19 cellular contexts compared by ENCODE assay signal in the genomic region with DNA sequence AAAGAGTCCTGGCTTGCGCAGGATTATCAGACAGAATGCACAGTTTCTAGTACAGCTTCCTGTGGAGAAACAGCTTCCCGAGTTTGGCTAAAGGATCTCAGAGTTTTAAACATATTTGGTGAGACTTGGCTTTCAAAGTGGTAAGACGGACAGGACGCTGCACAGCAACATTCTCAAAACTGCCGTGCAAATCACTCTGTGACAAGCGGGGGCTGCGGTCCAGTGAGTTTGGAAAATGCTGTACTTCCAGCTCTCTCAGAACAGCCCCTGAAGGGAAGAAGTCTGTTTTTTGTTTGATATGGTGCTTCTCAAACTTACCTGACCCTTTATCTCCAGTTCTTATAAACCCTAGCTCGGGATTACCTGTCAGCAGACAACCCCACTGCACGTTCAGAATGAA. TPM values are rescaled to one million over a fixed set of nuclear protein-coding genes. Genes with fewer than 3 reads are reported as not detected.
DNase-seq lines count a peak whose midpoint lies in the region; ATAC-seq and TF ChIP-seq lines count a peak whose summit lies in the region.
"Had no signal": no experiment of that assay in that cellular context is flagged by ENCODE, and none has a peak within 500 bp of the region (broad histone marks: within the 10 kb centered on the region; RNA-seq: fewer than 3 reads in every experiment).

No MANE protein-coding gene starts in this region.

- intact Hi-C loops in esophagus muscularis mucosa (cut with DNase I), result no loop called here
- intact Hi-C loops in uterus (cut with DNase I; ENCODE audit: low total_unique reads), result no loop called here
- intact Hi-C loops in gastrocnemius medialis (cut with DNase I; ENCODE audit: low total_unique reads), result no loop called here
- intact Hi-C loops in mammary epithelial cell (cut with micrococcal nuclease), result no loop called here

- no TSS peak for BruUV-seq in mammary epithelial cell (replicated peaks; lab: Mats Ljungman, UMichigan)

- H3K4me2 ChIP-seq in parathyroid adenoma (ENCODE audit: low read length), result peak overlapping the region; percentile 52
- no peak overlapping the region for H3K4me2 ChIP-seq in mammary epithelial cell (ENCODE audit: insufficient read depth, low read depth, low read length)
- H3K4me2 ChIP-seq: A549 had no signal

- CTCF ChIA-PET in mammary epithelial cell (lab: Charles Lee; ENCODE audit: low non-redundant PET), result no interaction called here

- no peak overlapping the region for H3K9ac ChIP-seq in parathyroid adenoma
- H3K9ac ChIP-seq in mammary epithelial cell (ENCODE audit: insufficient read depth, low read length), result no peak overlapping the region
- no peak overlapping the region for H3K9ac ChIP-seq in endodermal cell (ENCODE audit: extremely low read depth, low read length, poor library complexity, severe bottlenecking)

- TF ChIP-seq CTCF in esophagus muscularis mucosa (IDR thresholded peaks at IDR 0.05) (no peak), parathyroid adenoma (IDR thresholded peaks at IDR 0.05) (no peak), uterus (IDR thresholded peaks at IDR 0.05) (no peak), gastrocnemius medialis (IDR thresholded peaks at IDR 0.05 in 4 of 5, conservative IDR thresholded peaks at IDR 0.05 in 1 of 5) (no peak), mammary epithelial cell (conservative IDR thresholded peaks at IDR 0.05 in 1 of 2, IDR thresholded peaks at IDR 0.05 in 1 of 2; ENCODE audit: extremely low read depth in 1 of 2, insufficient read depth in 1 of 2, low read depth in 1 of 2, low read length in 2 of 2) (no peak), endodermal cell (conservative IDR thresholded peaks at IDR 0.05) (no peak)

- H3K36me3 ChIP-seq in esophagus muscularis mucosa (no peaks in the 10 kb centered on the region), parathyroid adenoma (ENCODE audit: control insufficient read depth, insufficient read depth, low read length) (no peaks in the 10 kb centered on the region), uterus (no peaks in the 10 kb centered on the region), gastrocnemius medialis (no peaks in the 10 kb centered on the region), mammary epithelial cell (ENCODE audit: insufficient read depth, low read length) (no peaks in the 10 kb centered on the region), endodermal cell (ENCODE audit: control insufficient read depth, insufficient read depth, low read length) (peaks cover 29% of the 10 kb centered on the region)
- H3K36me3 ChIP-seq: BE2C had no signal

- no peak for DNase-seq in esophagus muscularis mucosa (ENCODE audit: extremely low spot score)
- DNase-seq in mesenteric fat pad (ENCODE audit: low spot score), result peak; percentile 67
- peak; percentile 43 to 60 for DNase-seq in uterus
- no peak for DNase-seq in gastrocnemius medialis
- no peak for DNase-seq in mammary epithelial cell
- DNase-seq in OCI-M2 (lab: John Stamatoyannopoulos, UW; ENCODE audit: unreplicated experiment), result no peak
- DNase-seq in endodermal cell, result no peak
- DNase-seq: BE2C; CD4-positive, alpha-beta memory T cell; DMS153; DMS79 treated with DMSO at 0.1 percent for 48 hours; EL; GOT3; H9 had no signal

- no peak overlapping the region for H2AFZ ChIP-seq in parathyroid adenoma
- no peak overlapping the region for H2AFZ ChIP-seq in mammary epithelial cell (ENCODE audit: low read depth, low read length)

- H3K79me2 ChIP-seq in parathyroid adenoma, result peaks cover 3% of the 10 kb centered on the region
- H3K79me2 ChIP-seq in mammary epithelial cell (ENCODE audit: insufficient read depth, low read length), result no peaks in the 10 kb centered on the region

- no peaks in the 10 kb centered on the region for H4K20me1 ChIP-seq in mammary epithelial cell (ENCODE audit: insufficient read depth, low read length)

- H3K4me3 Mint-ChIP-seq in endodermal cell, result no peak overlapping the region
- H3K4me3 Mint-ChIP-seq: CD4-positive, alpha-beta memory T cell; H9 had no signal

- H3K27ac ChIP-seq in esophagus muscularis mucosa (replicated peaks in 1 of 4), result peak overlapping the region; percentile 16 to 69 (median 36)
- H3K27ac ChIP-seq in parathyroid adenoma, result peak overlapping the region; percentile 95
- peak overlapping the region; percentile 77 to 87 for H3K27ac ChIP-seq in uterus
- H3K27ac ChIP-seq in gastrocnemius medialis, result no peak overlapping the region
- H3K27ac ChIP-seq in mammary epithelial cell (ENCODE audit: insufficient read depth, low read depth, low read length), result no peak overlapping the region
- H3K27ac ChIP-seq in endodermal cell (ENCODE audit: low read depth, low read length), result no peak overlapping the region
- H3K27ac ChIP-seq: A549, C4-2B had no signal

- TF ChIP-seq POLR2A in esophagus muscularis mucosa (IDR thresholded peaks at IDR 0.05; ENCODE audit: low read depth), result no peak
- TF ChIP-seq POLR2A in uterus (IDR thresholded peaks at IDR 0.05), result no peak
- TF ChIP-seq POLR2A in gastrocnemius medialis (IDR thresholded peaks at IDR 0.05), result no peak

- in situ Hi-C loops in gastrocnemius medialis (cut with MboI; ENCODE audit: low sequenced_read_pairs in 4 of 4), result no loop called here
- in situ Hi-C loops in mammary epithelial cell (cut with MboI; ENCODE audit: low sequenced_read_pairs in 2 of 2), result no loop called here

- dilution Hi-C loops in mammary epithelial cell (cut with HindIII; ENCODE audit: low sequenced_read_pairs), result no loop called here

- no peak for ATAC-seq in gastrocnemius medialis
- ATAC-seq: A549, HepG2 had no signal

- no peaks in the 10 kb centered on the region for H3K36me3 Mint-ChIP-seq in endodermal cell (ENCODE audit: low read depth)
- H3K36me3 Mint-ChIP-seq: CD4-positive, alpha-beta memory T cell had no signal

- H3K9me3 Mint-ChIP-seq in endodermal cell, result no peaks in the 10 kb centered on the region
- H3K9me3 Mint-ChIP-seq: H9 had no signal

- H3K4me3 ChIP-seq in esophagus muscularis mucosa (no peak overlapping the region), parathyroid adenoma (ENCODE audit: low read depth, low read length) (peak overlapping the region; percentile 6), uterus (no peak overlapping the region), gastrocnemius medialis (no peak overlapping the region), mammary epithelial cell (replicated peaks in 1 of 3; ENCODE audit: insufficient read depth in 1 of 3, low read depth in 2 of 3, low read length in 3 of 3) (no peak overlapping the region), endodermal cell (ENCODE audit: low read length) (no peak overlapping the region)
- H3K4me3 ChIP-seq: A549 had no signal

- H3K9me3 ChIP-seq in esophagus muscularis mucosa (no peaks in the 10 kb centered on the region), parathyroid adenoma (ENCODE audit: control insufficient read depth, low read length) (no peaks in the 10 kb centered on the region), uterus (no peaks in the 10 kb centered on the region), gastrocnemius medialis (no peaks in the 10 kb centered on the region), mammary epithelial cell (replicated peaks; ENCODE audit: insufficient read depth, low read length) (no peaks in the 10 kb centered on the region), endodermal cell (ENCODE audit: control insufficient read depth, low read length) (no peaks in the 10 kb centered on the region)
- H3K9me3 ChIP-seq: A549, BE2C had no signal

- no peak overlapping the region for H3K27ac Mint-ChIP-seq in endodermal cell
- H3K27ac Mint-ChIP-seq: CD4-positive, alpha-beta memory T cell had no signal

- H3K4me1 ChIP-seq in esophagus muscularis mucosa, result peaks cover 0 to 39% (median 30%) of the 10 kb centered on the region in 4 donors
- peaks cover 34% of the 10 kb centered on the region for H3K4me1 ChIP-seq in parathyroid adenoma
- peaks cover 0 to 9% of the 10 kb centered on the region in 2 donors for H3K4me1 ChIP-seq in uterus
- H3K4me1 ChIP-seq in gastrocnemius medialis, result no peaks in the 10 kb centered on the region
- no peaks in the 10 kb centered on the region for H3K4me1 ChIP-seq in mammary epithelial cell (ENCODE audit: insufficient read depth, low read length)
- no peaks in the 10 kb centered on the region for H3K4me1 ChIP-seq in endodermal cell (ENCODE audit: control insufficient read depth, insufficient read depth, low read length)
- H3K4me1 ChIP-seq: A549, BE2C had no signal

- TF ChIP-seq EP300 in esophagus muscularis mucosa (IDR thresholded peaks at IDR 0.05), result no peak

- 90% methylated on average over 9 of the region's 9 CpGs for WGBS in esophagus muscularis mucosa
- 68% methylated on average over 9 of the region's 9 CpGs for WGBS in mammary epithelial cell (ENCODE audit: low coverage, missing lambda C conversion rate)
- WGBS in endodermal cell (ENCODE audit: insufficient coverage in 1 of 2, insufficient read length in 1 of 2), 2 experiments, result 92 to 97% methylated on average over 7 to 9 of the region's 9 CpGs

- peaks cover 15% of the 10 kb centered on the region for H3K4me1 Mint-ChIP-seq in endodermal cell
- H3K4me1 Mint-ChIP-seq: CD4-positive, alpha-beta memory T cell had no signal

- no peaks in the 10 kb centered on the region for H3K27me3 Mint-ChIP-seq in endodermal cell (ENCODE audit: insufficient read depth)

- H3K27me3 ChIP-seq in esophagus muscularis mucosa (no peaks in the 10 kb centered on the region), parathyroid adenoma (ENCODE audit: control insufficient read depth, insufficient read depth, low read length) (no peaks in the 10 kb centered on the region), uterus (no peaks in the 10 kb centered on the region), gastrocnemius medialis (no peaks in the 10 kb centered on the region), mammary epithelial cell (ENCODE audit: insufficient read depth, low read length) (peaks cover 3% of the 10 kb centered on the region), endodermal cell (ENCODE audit: control insufficient read depth, insufficient read depth, low read length, poor library complexity, severe bottlenecking) (no peaks in the 10 kb centered on the region)

RNA-seq across cellular contexts. Expression of a gene that starts 18.1 kb away (rescaled TPM):
- 10 to 100 TPM in 2 of 4 donors, 1 to 10 TPM in 2; 4.6 to 13.7 (median 9.7) TPM for total RNA-seq in esophagus muscularis mucosa
- total RNA-seq in mesenteric fat pad, result 6.1 TPM
- total RNA-seq in uterus, result 10 to 100 TPM in 2 of 4 donors, 1 to 10 TPM in 2; 2.3 to 23.7 (median 14.0) TPM
- total RNA-seq in gastrocnemius medialis, result under 1 TPM; 0.05 to 0.31 (median 0.19) TPM
- total RNA-seq in mammary epithelial cell, result not detected
- not detected for polyA plus RNA-seq in mammary epithelial cell
- not detected for polyA minus RNA-seq in mammary epithelial cell
- 10 to 100 TPM in 1 of 2 donors, 1 to 10 TPM in 1; 6.5 to 15.9 TPM for total RNA-seq in endodermal cell
- 5.1 TPM for polyA plus RNA-seq in endodermal cell (2013, experiment 1 of 2)
- 3.7 TPM for polyA plus RNA-seq in endodermal cell (2013, experiment 2 of 2)
- total RNA-seq: CD4-positive, alpha-beta memory T cell; HepG2 had no signal
- polyA plus RNA-seq: AG04450; CD4-positive, alpha-beta memory T cell; HepG2 had no signal

Comparison
In these comparisons a context has a peak if more than half of its experiments do, and no peak if none do; other contexts are left out.
1. DNase-seq: peak in mesenteric fat pad (single experiment) and uterus (2 of 2); none in esophagus muscularis mucosa (single experiment), gastrocnemius medialis (0 of 2), mammary epithelial cell (single experiment), OCI-M2 (single experiment) and endodermal cell (single experiment).
2. H3K27ac ChIP-seq: peak in esophagus muscularis mucosa (4 of 4), parathyroid adenoma (single experiment) and uterus (2 of 2); none in gastrocnemius medialis (0 of 4), mammary epithelial cell (single experiment) and endodermal cell (single experiment).